In the genomic region with DNA sequence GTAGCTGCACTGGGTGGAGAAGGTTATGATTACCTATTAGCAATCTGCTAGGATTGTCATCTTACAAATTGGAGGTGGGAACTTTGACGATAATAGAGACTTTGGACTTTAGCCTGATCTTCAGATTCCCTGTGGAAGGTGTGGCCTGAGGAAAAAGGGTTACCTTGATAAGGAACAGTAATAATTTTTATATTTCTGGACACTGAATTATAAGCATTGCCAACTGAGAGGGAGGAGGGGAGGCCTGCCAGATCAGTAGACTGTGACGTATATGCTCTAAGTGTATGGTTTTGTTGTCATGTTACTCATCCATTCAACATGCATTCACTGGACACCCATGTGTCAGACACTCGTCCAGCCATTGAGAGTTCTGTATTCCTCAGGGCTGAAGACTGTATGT, we compare ENCODE assay signal across 17 cellular contexts.
"Had no signal": no experiment of that assay in that cellular context is flagged by ENCODE, and none has a peak within 500 bp of the region (broad histone marks: within the 10 kb centered on the region; RNA-seq: fewer than 3 reads in every experiment).

No MANE protein-coding gene starts in this region.

- FAIRE-seq: urothelium cell line had no signal

- H3K27ac Mint-ChIP-seq: activated CD8-positive, alpha-beta memory T cell treated with anti-CD3 and anti-CD28 coated beads, Interleukin-2, amount 10 ng/mL, durations not matched to agents 7 days and 5 days; activated naive CD4-positive, alpha-beta T cell treated with anti-CD3 and anti-CD28 coated beads, Interleukin-2, amount 50 U/mL, for 24 hours; activated T-cell treated with anti-CD3 and anti-CD28 coated beads, Interleukin-2, amount 50 U/mL, for 24 hours; neural progenitor cell; stimulated activated naive CD8-positive, alpha-beta T cell treated with anti-CD3 and anti-CD28 coated beads, Interleukin-15, Interleukin-2, amounts not matched to agents 100 ng/mL and 50 ng/mL, for 24 hours had no signal

- H3K9ac ChIP-seq: neural progenitor cell had no signal

- H3K4me3 Mint-ChIP-seq: activated CD8-positive, alpha-beta memory T cell treated with anti-CD3 and anti-CD28 coated beads, Interleukin-2, amount 10 ng/mL, durations not matched to agents 7 days and 5 days; activated naive CD4-positive, alpha-beta T cell treated with anti-CD3 and anti-CD28 coated beads, Interleukin-2, amount 50 U/mL, for 24 hours; activated T-cell treated with anti-CD3 and anti-CD28 coated beads, Interleukin-2, amount 50 U/mL, for 24 hours; neural progenitor cell; stimulated activated naive CD8-positive, alpha-beta T cell treated with anti-CD3 and anti-CD28 coated beads, Interleukin-15, Interleukin-2, amounts not matched to agents 100 ng/mL and 50 ng/mL, for 24 hours had no signal

- H3K36me3 ChIP-seq: breast epithelium, neural progenitor cell, ovary had no signal

- H2AFZ ChIP-seq: neural progenitor cell had no signal

- H3K9me3 ChIP-seq: breast epithelium, ovary, testis had no signal

- DNase-seq: activated CD4-positive, alpha-beta T cell treated with anti-CD3 and anti-CD28 coated beads, Interleukin-2, amount 50 U/mL, for 48 hours; activated CD4-positive, CD25-positive, alpha-beta regulatory T cell treated with anti-CD3 and anti-CD28 coated beads, Interleukin-2, amount 50 U/mL, for 72 hours; activated CD8-positive, alpha-beta memory T cell treated with anti-CD3 and anti-CD28 coated beads, Interleukin-2, amount 10 ng/mL, durations not matched to agents 7 days and 5 days; activated effector memory CD4-positive, alpha-beta T cell treated with Interleukin-2 at 50 U/mL for 16 hours; activated T-cell treated with anti-CD3 and anti-CD28 coated beads, Interleukin-2, amount 50 U/mL, for 24 hours; effector CD8-positive, alpha-beta T cell; glutamatergic neuron; mammary epithelial cell; ovary; stimulated activated CD4-positive, alpha-beta T cell treated with anti-CD3 and anti-CD28 coated beads, Interleukin-4, amount 100 ng/mL, for 1 hour; T-helper 2 cell; testis had no signal

- ATAC-seq: activated CD8-positive, alpha-beta memory T cell treated with anti-CD3 and anti-CD28 coated beads, Interleukin-2, amount 10 ng/mL, durations not matched to agents 7 days and 5 days had no signal

- H3K4me1 Mint-ChIP-seq: activated CD8-positive, alpha-beta memory T cell treated with anti-CD3 and anti-CD28 coated beads, Interleukin-2, amount 10 ng/mL, durations not matched to agents 7 days and 5 days; neural progenitor cell had no signal

- H3K27me3 Mint-ChIP-seq: activated CD8-positive, alpha-beta memory T cell treated with anti-CD3 and anti-CD28 coated beads, Interleukin-2, amount 10 ng/mL, durations not matched to agents 7 days and 5 days; activated naive CD4-positive, alpha-beta T cell treated with anti-CD3 and anti-CD28 coated beads, Interleukin-2, amount 50 U/mL, for 24 hours; activated T-cell treated with anti-CD3 and anti-CD28 coated beads, Interleukin-2, amount 50 U/mL, for 24 hours; stimulated activated naive CD8-positive, alpha-beta T cell treated with anti-CD3 and anti-CD28 coated beads, Interleukin-15, Interleukin-2, amounts not matched to agents 100 ng/mL and 50 ng/mL, for 24 hours had no signal

- H3K27ac ChIP-seq: breast epithelium, neural progenitor cell, ovary, testis had no signal

- H3K27me3 ChIP-seq: breast epithelium, neural progenitor cell, ovary, testis had no signal

- H3K4me1 ChIP-seq: breast epithelium, neural progenitor cell, testis had no signal

- H3K36me3 Mint-ChIP-seq: neural progenitor cell had no signal

- H3K9me3 Mint-ChIP-seq: activated naive CD4-positive, alpha-beta T cell treated with anti-CD3 and anti-CD28 coated beads, Interleukin-2, amount 50 U/mL, for 24 hours; activated T-cell treated with anti-CD3 and anti-CD28 coated beads, Interleukin-2, amount 50 U/mL, for 24 hours; neural progenitor cell; stimulated activated naive CD8-positive, alpha-beta T cell treated with anti-CD3 and anti-CD28 coated beads, Interleukin-15, Interleukin-2, amounts not matched to agents 100 ng/mL and 50 ng/mL, for 24 hours had no signal

- H3K4me3 ChIP-seq: breast epithelium, neural progenitor cell, ovary, testis had no signal

- H3K4me2 ChIP-seq: neural progenitor cell had no signal
